ENCODE assay signal across 8 cellular contexts in genomic region chr5:119451561-119451960, GRCh38. TPM values are rescaled to one million over a fixed set of nuclear protein-coding genes. Genes with fewer than 3 reads are reported as not detected.
DNase-seq lines count a peak whose midpoint lies in the region; ATAC-seq and TF ChIP-seq lines count a peak whose summit lies in the region.

No MANE protein-coding gene starts in this region.

- no peak for DNase-seq in activated naive CD4-positive, alpha-beta T cell treated with anti-CD3 and anti-CD28 coated beads, Interleukin-2, amount 10 ng/mL, durations not matched to agents 7 days and 5 days
- DNase-seq in activated naive CD4-positive, alpha-beta T cell treated with Interleukin-2 at 50 U/mL for 16 hours: no peak
- DNase-seq in T-cell: no peak
- DNase-seq in hepatocyte (ENCODE audit: low spot score): no peak
- DNase-seq in type B pancreatic cell (ENCODE audit: extremely low spot score, unreplicated experiment): no peak
- DNase-seq in right cardiac atrium: no peak

- peak overlapping the region; percentile 80 for H3K4me2 ChIP-seq in hepatocyte

- POLR2A ChIA-PET in T-cell (lab: Charles Lee): interaction anchor here in 1 of 2 donors (0.6 kb wide), 1 partner anchor 111 kb away, joined by 6 read pairs; no protein-coding TSS in a partner anchor

- H3K36me3 Mint-ChIP-seq in activated naive CD4-positive, alpha-beta T cell treated with anti-CD3 and anti-CD28 coated beads, Interleukin-2, amount 10 ng/mL, durations not matched to agents 7 days and 5 days: peaks cover 6% of the 10 kb centered on the region
- peaks cover 4% of the 10 kb centered on the region for H3K36me3 Mint-ChIP-seq in T-cell
- peaks cover 8% of the 10 kb centered on the region for H3K36me3 Mint-ChIP-seq in type B pancreatic cell

- H3K4me3 ChIP-seq in hepatocyte (peak overlapping the region; percentile 19), right cardiac atrium (ENCODE audit: low read length) (no peak overlapping the region)

- CTCF ChIA-PET in activated naive CD4-positive, alpha-beta T cell treated with anti-CD3 and anti-CD28 coated beads, Interleukin-2, amount 10 ng/mL, durations not matched to agents 7 days and 5 days (lab: Charles Lee): interaction anchor here (1.6 kb wide), 1 partner anchor 463 kb away, joined by 6 read pairs; the partner anchor contains the start of gene DTWD2
- CTCF ChIA-PET in T-cell (lab: Charles Lee): interaction anchor here in 1 of 2 donors (0.8 to 3.2 kb wide), 2 partner anchors 38 to 463 kb away, joined by 3 to 8 read pairs; partner anchors contain the start of gene DTWD2

- H3K27ac ChIP-seq in hepatocyte (peak overlapping the region; percentile 98), right cardiac atrium (ENCODE audit: low read length) (no peak overlapping the region)

- intact Hi-C loops in right cardiac atrium (cut with DNase I): no loop called here

- H3K9me3 ChIP-seq in hepatocyte (ENCODE audit: low read depth) (no peaks in the 10 kb centered on the region), right cardiac atrium (ENCODE audit: control insufficient read depth, low read length) (no peaks in the 10 kb centered on the region)

- H3K27me3 ChIP-seq in hepatocyte: no peaks in the 10 kb centered on the region
- no peaks in the 10 kb centered on the region for H3K27me3 ChIP-seq in right cardiac atrium (ENCODE audit: control insufficient read depth, insufficient read depth)

- H3K27ac Mint-ChIP-seq in activated naive CD4-positive, alpha-beta T cell treated with anti-CD3 and anti-CD28 coated beads, Interleukin-2, amount 10 ng/mL, durations not matched to agents 7 days and 5 days: no peak overlapping the region
- H3K27ac Mint-ChIP-seq in T-cell (peak overlapping the region in 1 of 2 donors; percentile 93), type B pancreatic cell (no peak overlapping the region)

- H3K4me3 Mint-ChIP-seq in activated naive CD4-positive, alpha-beta T cell treated with anti-CD3 and anti-CD28 coated beads, Interleukin-2, amount 10 ng/mL, durations not matched to agents 7 days and 5 days: peak overlapping the region; percentile 86
- peak overlapping the region; percentile 93 to 96 (median 94) for H3K4me3 Mint-ChIP-seq in T-cell
- peak overlapping the region; percentile 97 for H3K4me3 Mint-ChIP-seq in type B pancreatic cell

- H3K9me2 ChIP-seq in hepatocyte (replicated peaks; ENCODE audit: insufficient read depth): no peaks in the 10 kb centered on the region

- H3K4me1 ChIP-seq in hepatocyte (ENCODE audit: insufficient read depth): peaks cover 15% of the 10 kb centered on the region
- H3K4me1 ChIP-seq in right cardiac atrium (ENCODE audit: control insufficient read depth, insufficient read depth, low read length): no peaks in the 10 kb centered on the region

- H4K20me1 ChIP-seq in hepatocyte (ENCODE audit: insufficient read depth, poor library complexity, severe bottlenecking): peaks cover 2% of the 10 kb centered on the region

- H3K36me3 ChIP-seq in hepatocyte (replicated peaks; ENCODE audit: insufficient read depth, low read depth): no peaks in the 10 kb centered on the region

- peaks cover 27% of the 10 kb centered on the region for H3K27me3 Mint-ChIP-seq in activated naive CD4-positive, alpha-beta T cell treated with anti-CD3 and anti-CD28 coated beads, Interleukin-2, amount 10 ng/mL, durations not matched to agents 7 days and 5 days
- H3K27me3 Mint-ChIP-seq in T-cell (peaks cover 0 to 4% of the 10 kb centered on the region in 2 donors), type B pancreatic cell (no peaks in the 10 kb centered on the region)

- peaks cover 34% of the 10 kb centered on the region for H3K79me2 ChIP-seq in hepatocyte

- peaks cover 18% of the 10 kb centered on the region for H3K4me1 Mint-ChIP-seq in activated naive CD4-positive, alpha-beta T cell treated with anti-CD3 and anti-CD28 coated beads, Interleukin-2, amount 10 ng/mL, durations not matched to agents 7 days and 5 days
- peaks cover 20 to 25% (median 23%) of the 10 kb centered on the region in 3 donors for H3K4me1 Mint-ChIP-seq in T-cell
- H3K4me1 Mint-ChIP-seq in type B pancreatic cell (ENCODE audit: unreplicated experiment): peaks cover 10% of the 10 kb centered on the region

- H3K9me3 Mint-ChIP-seq in activated naive CD4-positive, alpha-beta T cell treated with anti-CD3 and anti-CD28 coated beads, Interleukin-2, amount 10 ng/mL, durations not matched to agents 7 days and 5 days: no peaks in the 10 kb centered on the region
- no peaks in the 10 kb centered on the region for H3K9me3 Mint-ChIP-seq in T-cell
- peaks cover 10% of the 10 kb centered on the region for H3K9me3 Mint-ChIP-seq in type B pancreatic cell

- WGBS in hepatocyte (ENCODE audit: low lambda C conversion rate, missing lambda C conversion rate): 94% methylated on average over 4 of the region's 4 CpGs
- 87% methylated on average over 4 of the region's 4 CpGs for WGBS in right cardiac atrium

- ATAC-seq in T-cell (replicated peaks in 1 of 4): no peak
- no peak for ATAC-seq in HG02642 (IDR thresholded peaks at IDR 0.05; ENCODE audit: poor library complexity, unreplicated experiment)
- ATAC-seq in HG03460 (IDR thresholded peaks at IDR 0.05; ENCODE audit: unreplicated experiment): no peak
- no peak for ATAC-seq in right cardiac atrium

- no peak for TF ChIP-seq CTCF in hepatocyte (IDR thresholded peaks at IDR 0.05; ENCODE audit: poor library complexity)
- TF ChIP-seq CTCF in type B pancreatic cell (conservative IDR thresholded peaks at IDR 0.05): no peak

- H2AFZ ChIP-seq in hepatocyte: peak overlapping the region; percentile 85

RNA-seq across cellular contexts. Expression of gene HSD17B4, which starts 0.7 kb away (rescaled TPM):
- total RNA-seq in T-cell (10 to 100 TPM; 32.1 to 79.6 (median 54.0) TPM), hepatocyte (236 and 281 TPM in 2 replicates), type B pancreatic cell (ENCODE audit: low replicate concordance) (184 and 204 TPM in 2 replicates), right cardiac atrium (100 to 1,000 TPM; 200 to 253 (median 223) TPM)
- polyA plus RNA-seq in hepatocyte (155 and 208 TPM in 2 replicates), right cardiac atrium (207 TPM)
